Comparison of ENCODE assay signal across 33 cellular contexts in the genomic region with DNA sequence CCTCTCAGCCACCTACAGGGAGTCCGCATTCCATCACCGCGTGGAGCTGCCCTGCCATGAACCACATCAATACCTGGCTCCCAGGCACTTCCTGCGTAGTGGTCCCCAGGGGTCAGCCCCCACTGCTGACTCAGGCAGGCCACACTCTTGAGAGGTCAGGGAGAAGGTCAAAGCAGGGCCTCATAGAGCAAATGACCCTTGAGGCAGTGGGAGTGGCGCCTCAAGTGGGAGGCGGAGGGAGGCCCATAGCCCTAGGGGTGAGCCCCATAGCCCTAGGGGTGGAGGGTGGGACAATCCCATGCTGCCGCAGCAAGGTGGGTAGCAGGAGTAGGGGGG. TPM values are rescaled to one million over a fixed set of nuclear protein-coding genes. Genes with fewer than 3 reads are reported as not detected.
DNase-seq lines count a peak whose midpoint lies in the region; ATAC-seq and TF ChIP-seq lines count a peak whose summit lies in the region.
"Had no signal": no experiment of that assay in that cellular context is flagged by ENCODE, and none has a peak within 500 bp of the region (broad histone marks: within the 10 kb centered on the region; RNA-seq: fewer than 3 reads in every experiment).

No MANE protein-coding gene starts in this region.

- H3K27me3 Mint-ChIP-seq in activated naive CD8-positive, alpha-beta T cell treated with anti-CD3 and anti-CD28 coated beads, Interleukin-2, amount 50 U/mL, for 24 hours = no peaks in the 10 kb centered on the region
- H3K27me3 Mint-ChIP-seq: activated CD4-positive, alpha-beta T cell treated with anti-CD3 and anti-CD28 coated beads, Interleukin-2, amount 10 ng/mL, durations not matched to agents 24 days and 14 days; IgD-negative memory B cell; natural killer cell treated with Interleukin-12 subunit alpha and Interleukin-12 subunit beta and Interleukin-15 and Interleukin-18, amount 100 ng/mL, for 72 hours had no signal

- H4K20me1 ChIP-seq in BLaER1 (no peaks in the 10 kb centered on the region), hepatocyte (ENCODE audit: insufficient read depth, poor library complexity, severe bottlenecking) (no peaks in the 10 kb centered on the region)

- H3K27me3 ChIP-seq in BLaER1 (no peaks in the 10 kb centered on the region), hepatocyte (no peaks in the 10 kb centered on the region)
- H3K27me3 ChIP-seq: transverse colon had no signal

- DNase-seq in RPMI8226 (peak; percentile 3), hepatocyte (ENCODE audit: low spot score) (peak; percentile 6), NCI-H526 (lab: John Stamatoyannopoulos, UW) (no peak), left colon (no peak)
- no peak for DNase-seq in activated naive CD8-positive, alpha-beta T cell treated with anti-CD3 and anti-CD28 coated beads, Interleukin-2, amount 50 U/mL, for 24 hours
- DNase-seq: activated CD4-positive, alpha-beta T cell treated with anti-CD3 and anti-CD28 coated beads, Interleukin-2, amount 10 ng/mL, durations not matched to agents 24 days and 14 days; activated gamma-delta T cell; activated T-cell treated with anti-CD3 and anti-CD28 coated beads, Interleukin-2, amount 50 U/mL, for 1 hour; CD8-positive, alpha-beta memory T cell; central memory CD4-positive, alpha-beta T cell; DMS 273 treated with DMSO at 0.1 percent for 48 hours; EL; left ventricle myocardium inferior; NCI-H1092 treated with DMSO at 0.1 percent for 48 hours; NCI-H187 treated with DMSO at 0.1 percent for 48 hours; NCI-H2171 treated with DMSO at 0.1 percent for 48 hours; NCI-H69; retina; stimulated activated CD4-positive, alpha-beta T cell treated with anti-CD3 and anti-CD28 coated beads, Interleukin-2, amount 100 ng/mL, for 24 hours; SW 1271; T1000; transverse colon; WERI-Rb-1 had no signal

- H2AFZ ChIP-seq in hepatocyte = no peak overlapping the region
- H2AFZ ChIP-seq: GM23338 had no signal

- TF ChIP-seq CTCF in hepatocyte (IDR thresholded peaks at IDR 0.05; ENCODE audit: poor library complexity) = no peak

- 0 out of 2 replicates have a peak overlapping the region, but pooled peaks have one; percentile 9 for H3K27ac ChIP-seq in BLaER1
- no peak overlapping the region for H3K27ac ChIP-seq in hepatocyte
- H3K27ac ChIP-seq: left ventricle myocardium inferior had no signal

- no peak overlapping the region for H3K27ac Mint-ChIP-seq in activated naive CD8-positive, alpha-beta T cell treated with anti-CD3 and anti-CD28 coated beads, Interleukin-2, amount 50 U/mL, for 24 hours
- H3K27ac Mint-ChIP-seq: activated CD4-positive, alpha-beta T cell treated with anti-CD3 and anti-CD28 coated beads, Interleukin-2, amount 10 ng/mL, durations not matched to agents 24 days and 14 days; GM23338; IgD-negative memory B cell; natural killer cell treated with Interleukin-12 subunit alpha and Interleukin-12 subunit beta and Interleukin-15 and Interleukin-18, amount 100 ng/mL, for 72 hours had no signal

- no peak overlapping the region for H3K4me3 Mint-ChIP-seq in activated naive CD8-positive, alpha-beta T cell treated with anti-CD3 and anti-CD28 coated beads, Interleukin-2, amount 50 U/mL, for 24 hours
- H3K4me3 Mint-ChIP-seq: activated CD4-positive, alpha-beta T cell treated with anti-CD3 and anti-CD28 coated beads, Interleukin-2, amount 10 ng/mL, durations not matched to agents 24 days and 14 days; GM23338; natural killer cell treated with Interleukin-12 subunit alpha and Interleukin-12 subunit beta and Interleukin-15 and Interleukin-18, amount 100 ng/mL, for 72 hours had no signal

- peaks cover 15% of the 10 kb centered on the region for H3K79me2 ChIP-seq in hepatocyte

- H3K4me1 Mint-ChIP-seq in activated naive CD8-positive, alpha-beta T cell treated with anti-CD3 and anti-CD28 coated beads, Interleukin-2, amount 50 U/mL, for 24 hours = peaks cover 10% of the 10 kb centered on the region

- 0 out of 2 replicates have a peak overlapping the region, but pooled peaks have one; percentile 22 for H3K9ac ChIP-seq in BLaER1

- H3K9me3 Mint-ChIP-seq in activated naive CD8-positive, alpha-beta T cell treated with anti-CD3 and anti-CD28 coated beads, Interleukin-2, amount 50 U/mL, for 24 hours = no peaks in the 10 kb centered on the region
- H3K9me3 Mint-ChIP-seq: activated CD4-positive, alpha-beta T cell treated with anti-CD3 and anti-CD28 coated beads, Interleukin-2, amount 10 ng/mL, durations not matched to agents 24 days and 14 days; CD8-positive, alpha-beta memory T cell; GM23338; natural killer cell treated with Interleukin-12 subunit alpha and Interleukin-12 subunit beta and Interleukin-15 and Interleukin-18, amount 100 ng/mL, for 72 hours had no signal

- H3K4me2 ChIP-seq in BLaER1 (peak overlapping the region; percentile 39), hepatocyte (no peak overlapping the region)
- H3K4me2 ChIP-seq: A549, GM23338 had no signal

- H3K4me1 ChIP-seq in BLaER1 = peaks cover 35% of the 10 kb centered on the region
- peaks cover 20% of the 10 kb centered on the region for H3K4me1 ChIP-seq in hepatocyte (ENCODE audit: insufficient read depth)

- H3K36me3 ChIP-seq in BLaER1 = peaks cover 32% of the 10 kb centered on the region
- no peaks in the 10 kb centered on the region for H3K36me3 ChIP-seq in hepatocyte (replicated peaks; ENCODE audit: insufficient read depth, low read depth)
- H3K36me3 ChIP-seq: transverse colon, WERI-Rb-1 had no signal

- 89% methylated on average over 7 of the region's 7 CpGs for WGBS in hepatocyte (ENCODE audit: low lambda C conversion rate, missing lambda C conversion rate)

- H3K36me3 Mint-ChIP-seq in activated naive CD8-positive, alpha-beta T cell treated with anti-CD3 and anti-CD28 coated beads, Interleukin-2, amount 50 U/mL, for 24 hours (ENCODE audit: low read depth) = peaks cover 15% of the 10 kb centered on the region
- H3K36me3 Mint-ChIP-seq: IgD-negative memory B cell; natural killer cell treated with Interleukin-12 subunit alpha and Interleukin-12 subunit beta and Interleukin-15 and Interleukin-18, amount 100 ng/mL, for 72 hours had no signal

- no peaks in the 10 kb centered on the region for H3K9me3 ChIP-seq in BLaER1
- no peaks in the 10 kb centered on the region for H3K9me3 ChIP-seq in hepatocyte (ENCODE audit: low read depth)
- H3K9me3 ChIP-seq: A549, transverse colon had no signal

- intact Hi-C loops in left colon (cut with DNase I, micrococcal nuclease) = no loop called here

- H3K4me3 ChIP-seq in BLaER1 (no peak overlapping the region), hepatocyte (no peak overlapping the region)
- H3K4me3 ChIP-seq: A549, GM12878, GM23338, left ventricle myocardium inferior, transverse colon had no signal

- no peak for ATAC-seq in left colon
- ATAC-seq in activated naive CD8-positive, alpha-beta T cell treated with anti-CD3 and anti-CD28 coated beads, Interleukin-2, amount 50 U/mL, for 24 hours = no peak
- ATAC-seq: A549; GM12878; GM23338; natural killer cell treated with Interleukin-12 subunit alpha and Interleukin-12 subunit beta and Interleukin-15 and Interleukin-18, amount 100 ng/mL, for 72 hours had no signal

- H3K9me2 ChIP-seq in hepatocyte (replicated peaks; ENCODE audit: insufficient read depth) = no peaks in the 10 kb centered on the region

RNA-seq across cellular contexts. Expression of a gene that starts 5.0 kb away (rescaled TPM):
- 261 and 267 TPM in 2 replicates for total RNA-seq in hepatocyte
- polyA plus RNA-seq in hepatocyte = 517 and 542 TPM in 2 replicates
- 100 to 1,000 TPM; 272 to 327 TPM for total RNA-seq in left colon

RNA-seq across cellular contexts. Expression of a gene that starts 5.5 kb away (rescaled TPM):
- total RNA-seq in hepatocyte (210 and 244 TPM in 2 replicates), left colon (10 to 100 TPM; 60.6 to 67.5 TPM)
- polyA plus RNA-seq in hepatocyte = 292 and 311 TPM in 2 replicates

RNA-seq across cellular contexts. Expression of a gene that starts 17.1 kb away (rescaled TPM):
- total RNA-seq in hepatocyte = 4.9 TPM in 2 replicates
- 9.1 and 10.0 TPM in 2 replicates for polyA plus RNA-seq in hepatocyte
- total RNA-seq in left colon = 10 to 100 TPM; 21.6 to 28.8 TPM

RNA-seq across cellular contexts. Expression of a gene that starts 17.6 kb away (rescaled TPM):
- 52.1 and 62.0 TPM in 2 replicates for total RNA-seq in hepatocyte
- 51.3 and 57.4 TPM in 2 replicates for polyA plus RNA-seq in hepatocyte
- total RNA-seq in left colon = 100 to 1,000 TPM; 185 to 212 TPM

RNA-seq across cellular contexts. Expression of a gene that starts 22.7 kb away (rescaled TPM):
- total RNA-seq in hepatocyte (not detected in 2 replicates), left colon (under 1 TPM; 0.43 to 0.98 TPM)
- polyA plus RNA-seq in hepatocyte = 0.46 and 0.96 TPM in 2 replicates
- total RNA-seq: activated CD4-positive, alpha-beta T cell treated with anti-CD3 and anti-CD28 coated beads, Interleukin-2, amount 10 ng/mL, durations not matched to agents 24 days and 14 days; activated CD8-positive, alpha-beta memory T cell treated with anti-CD3 and anti-CD28 coated beads for 36 hours; CD8-positive, alpha-beta memory T cell; dermis microvascular lymphatic vessel endothelial cell; GM12878; GM23338; left ventricle myocardium inferior; mononuclear cell; natural killer cell treated with Interleukin-12 subunit alpha and Interleukin-12 subunit beta and Interleukin-15 and Interleukin-18, amount 100 ng/mL, for 72 hours; osteocyte had no signal
- polyA plus RNA-seq: CD8-positive, alpha-beta memory T cell; IgD-negative memory B cell had no signal

Comparison
In these comparisons a context has a peak if more than half of its experiments do, and no peak if none do; other contexts are left out.
1. DNase-seq: peak in RPMI8226 (single experiment) and hepatocyte (single experiment); none in NCI-H526 (0 of 2), left colon (0 of 2) and activated naive CD8-positive, alpha-beta T cell treated with anti-CD3 and anti-CD28 coated beads, Interleukin-2, amount 50 U/mL, for 24 hours (single experiment).